In the genomic region with DNA sequence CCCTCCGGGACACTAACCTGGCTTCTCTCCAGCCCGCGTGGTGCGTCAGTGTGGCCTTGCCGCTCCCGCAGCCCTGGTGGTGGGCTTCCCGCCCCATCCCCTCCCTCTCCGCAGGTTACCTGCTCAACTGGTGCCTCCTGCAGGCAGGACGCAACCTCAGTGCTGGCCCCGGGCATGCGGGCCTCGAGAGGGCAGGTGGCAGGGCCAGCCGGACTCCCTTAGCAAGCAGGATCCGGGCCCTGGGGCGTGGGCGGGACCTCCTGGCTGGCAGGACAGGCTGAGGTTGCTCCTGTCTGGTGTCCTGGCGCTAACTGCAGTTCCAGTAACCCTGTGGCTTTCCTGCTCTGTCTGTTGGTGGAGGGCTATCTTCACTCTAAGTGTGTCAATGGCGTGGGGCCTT, we compare ENCODE assay signal across 25 cellular contexts. TPM values are rescaled to one million over a fixed set of nuclear protein-coding genes. Genes with fewer than 3 reads are reported as not detected.
DNase-seq lines count a peak whose midpoint lies in the region; ATAC-seq and TF ChIP-seq lines count a peak whose summit lies in the region.
"Had no signal": no experiment of that assay in that cellular context is flagged by ENCODE, and none has a peak within 500 bp of the region (broad histone marks: within the 10 kb centered on the region; RNA-seq: fewer than 3 reads in every experiment).

No MANE protein-coding gene starts in this region.

- no peak for TF ChIP-seq CTCF in 22Rv1 (IDR thresholded peaks at IDR 0.05)
- TF ChIP-seq CTCF in C4-2B (conservative IDR thresholded peaks at IDR 0.05): no peak
- no peak for TF ChIP-seq CTCF in RWPE1 (conservative IDR thresholded peaks at IDR 0.05; ENCODE audit: low read depth)

- CTCF ChIA-PET in RWPE1 (lab: Yijun Ruan, JAX): interaction anchor here (0.5 kb wide), 1 partner anchor 53 kb away, joined by 3 read pairs; no protein-coding TSS in a partner anchor

- no peak for DNase-seq in RWPE1 (ENCODE audit: low spot score)
- no peak for DNase-seq in left lobe of liver (ENCODE audit: low spot score)
- DNase-seq in activated CD4-positive, CD25-positive, alpha-beta regulatory T cell (lab: John Stamatoyannopoulos, UW): no peak
- no peak for DNase-seq in stimulated activated CD4-positive, alpha-beta T cell treated with anti-CD3 and anti-CD28 coated beads, Interleukin-12 subunit alpha, Interleukin-12 subunit beta, amount 100 ng/mL, for 4 hours
- DNase-seq: CD8-positive, alpha-beta T cell; DMS153; GDM1; HCEC 1CT; NCI-H1092; NCI-H1436; NCI-H1930; NCI-H2227 treated with DMSO at 0.1 percent for 48 hours; NCI-H510A; NCI-H748 treated with DMSO at 0.1 percent for 48 hours; RPMI8226; SHP77 treated with DMSO at 0.1 percent for 48 hours; SW 1271 had no signal

- POLR2A ChIA-PET in RWPE1 (lab: Yijun Ruan, JAX; ENCODE audit: low non-redundant PET): no interaction called here

- ATAC-seq in left lobe of liver (peak; percentile 12), GM19467 (IDR thresholded peaks at IDR 0.05; ENCODE audit: unreplicated experiment) (no peak), HG02885 (IDR thresholded peaks at IDR 0.05; ENCODE audit: poor library complexity, unreplicated experiment) (no peak)
- ATAC-seq: A549; CD8-positive, alpha-beta T cell; K562 had no signal

- peak overlapping the region; percentile 64 for H3K27ac ChIP-seq in 22Rv1
- H3K27ac ChIP-seq in C4-2B: peak overlapping the region; percentile 53
- peak overlapping the region; percentile 58 for H3K27ac ChIP-seq in RWPE1
- H3K27ac ChIP-seq: A549, PC-9, SK-N-MC had no signal

RNA-seq across cellular contexts. Expression of gene ADSS1, which starts 8.6 kb away (rescaled TPM):
- 51.9 TPM for total RNA-seq in left lobe of liver

RNA-seq across cellular contexts. Expression of gene INF2, which starts 26.0 kb away (rescaled TPM):
- 63.1 TPM for total RNA-seq in left lobe of liver

RNA-seq across cellular contexts. Expression of gene SIVA1, which starts 37.5 kb away (rescaled TPM):
- 50.3 TPM for total RNA-seq in left lobe of liver
